21 cellular contexts compared by ENCODE assay signal in the genomic region with DNA sequence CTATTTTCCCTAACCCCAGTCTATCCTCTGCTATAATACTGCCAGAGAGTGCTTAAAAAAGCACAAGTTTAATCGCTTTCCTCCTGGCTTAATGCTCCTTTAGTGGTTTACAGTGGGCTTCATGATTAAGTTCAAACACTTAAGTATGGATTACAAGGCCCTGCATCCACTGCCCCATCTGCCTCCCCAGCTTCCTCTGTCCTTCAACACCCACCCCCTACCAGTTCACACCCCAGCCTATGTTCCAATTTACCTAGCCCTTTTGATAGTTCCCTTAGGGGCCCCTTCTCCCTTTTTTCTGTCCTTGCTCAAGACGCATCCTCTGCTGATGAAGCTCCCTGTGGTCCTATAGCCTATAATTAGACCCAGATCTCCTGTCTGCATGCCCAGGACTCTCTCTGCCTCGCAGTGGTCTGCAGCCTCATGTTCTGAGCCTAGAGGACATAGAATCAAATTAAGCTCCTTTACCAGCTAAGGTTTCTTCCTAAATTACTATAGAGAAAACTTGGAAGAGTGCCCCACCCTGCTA.
"Had no signal": no experiment of that assay in that cellular context is flagged by ENCODE, and none has a peak within 500 bp of the region (broad histone marks: within the 10 kb centered on the region; RNA-seq: fewer than 3 reads in every experiment).

No MANE protein-coding gene starts in this region.

- H3K36me3 ChIP-seq: breast epithelium, pancreas, right atrium auricular region, tibial artery had no signal

- H3K27ac ChIP-seq: breast epithelium, pancreas, psoas muscle, right atrium auricular region, tibial artery had no signal

- H3K27me3 ChIP-seq: breast epithelium, pancreas, right atrium auricular region, tibial artery had no signal

- ATAC-seq: left ventricle myocardium superior, pancreas, psoas muscle had no signal

- DNase-seq: activated CD4-positive, alpha-beta memory T cell treated with anti-CD3 and anti-CD28 coated beads for 36 hours; activated CD4-positive, alpha-beta T cell treated with anti-CD3 and anti-CD28 coated beads for 48 hours; activated naive CD4-positive, alpha-beta T cell treated with Interleukin-2 at 50 U/mL for 16 hours; activated naive CD8-positive, alpha-beta T cell treated with anti-CD3 and anti-CD28 coated beads for 36 hours; activated T-cell treated with anti-CD3 and anti-CD28 coated beads, Interleukin-2, amount 50 U/mL, for 48 hours; amniotic stem cell; effector memory CD4-positive, alpha-beta T cell; glutamatergic neuron; hippocampal formation; left ventricle myocardium superior; mammary epithelial cell; nephron progenitor cell; pancreas; psoas muscle; stimulated activated CD4-positive, alpha-beta T cell treated with anti-CD3 and anti-CD28 coated beads, Interleukin-4, amount 100 ng/mL, for 4 hours; tibial artery had no signal

- H3K4me1 ChIP-seq: breast epithelium, right atrium auricular region had no signal

- H3K9me3 ChIP-seq: breast epithelium, pancreas, psoas muscle, right atrium auricular region, tibial artery had no signal

- FAIRE-seq: colon, frontal cortex, islet of Langerhans, pancreas had no signal

- H3K4me3 ChIP-seq: breast epithelium, pancreas, psoas muscle, right atrium auricular region, tibial artery had no signal
